ENCODE assay signal across 9 cellular contexts in the genomic region with DNA sequence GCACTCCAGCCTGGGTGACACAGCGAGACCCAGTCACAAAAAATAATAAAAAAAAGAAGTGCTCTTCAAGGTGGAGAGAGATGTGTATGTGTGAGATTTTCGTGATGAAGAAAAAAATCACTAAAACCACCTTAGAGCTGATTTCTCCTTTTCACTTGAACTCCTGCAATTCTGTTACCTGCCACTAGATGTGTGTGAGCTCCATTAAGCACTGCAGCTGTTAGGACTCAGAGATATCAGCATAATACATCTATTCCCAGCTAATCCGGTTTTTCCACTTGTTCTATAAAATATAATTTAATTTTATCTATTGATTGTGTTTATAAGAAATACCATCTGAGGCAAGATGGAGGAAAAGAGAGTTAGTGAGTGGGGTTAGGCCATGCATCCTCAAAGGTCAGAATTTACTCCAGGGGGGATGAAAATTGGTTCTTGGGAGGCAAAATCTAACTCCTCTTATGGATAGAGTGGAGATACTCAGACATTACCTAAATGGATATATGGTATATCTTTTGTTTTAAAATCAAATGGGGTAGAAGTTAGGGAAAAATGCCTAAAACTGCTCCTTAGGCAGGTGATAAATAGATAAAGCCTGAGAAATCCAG.
DNase-seq lines count a peak whose midpoint lies in the region; ATAC-seq, FAIRE-seq and TF ChIP-seq lines count a peak whose summit lies in the region.
"Had no signal": no experiment of that assay in that cellular context is flagged by ENCODE, and none has a peak within 500 bp of the region (broad histone marks: within the 10 kb centered on the region; RNA-seq: fewer than 3 reads in every experiment).

No MANE protein-coding gene starts in this region.

- H3K27ac ChIP-seq in left ventricle myocardium inferior (replicated peaks) (no peak overlapping the region), H1 (ENCODE audit: low read depth, low read length) (no peak overlapping the region), trophoblast cell (ENCODE audit: low read depth, low read length) (no peak overlapping the region)

- H3K79me2 ChIP-seq in H1 (ENCODE audit: control insufficient read depth in 1 of 2, insufficient read depth in 2 of 2, low read length in 2 of 2) (no peaks in the 10 kb centered on the region), trophoblast cell (ENCODE audit: control insufficient read depth, insufficient read depth, low read length, poor library complexity) (no peaks in the 10 kb centered on the region)

- H3K4me3 ChIP-seq in left ventricle myocardium inferior, result no peak overlapping the region
- H3K4me3 ChIP-seq in H1 (ENCODE audit: extremely low read depth in 1 of 4, insufficient read depth in 2 of 4, low read depth in 3 of 4, low read length in 4 of 4), result no peak overlapping the region
- H3K4me3 ChIP-seq in trophoblast cell (ENCODE audit: low read depth, low read length), result no peak overlapping the region

- ATAC-seq in HG02885 (IDR thresholded peaks at IDR 0.05; ENCODE audit: poor library complexity, unreplicated experiment), result peak; percentile 80
- ATAC-seq in effector memory CD8-positive, alpha-beta T cell (replicated peaks), result no peak

- H3K14ac ChIP-seq in H1 (ENCODE audit: insufficient read length), result no peak overlapping the region
- H3K14ac ChIP-seq in trophoblast cell (ENCODE audit: low read length), result no peak overlapping the region

- H3K18ac ChIP-seq in H1 (ENCODE audit: extremely low read depth, low read length) (no peak overlapping the region), trophoblast cell (ENCODE audit: low read length) (no peak overlapping the region)

- peaks cover 15 to 22% of the 10 kb centered on the region in 2 donors for H3K27me3 Mint-ChIP-seq in effector memory CD8-positive, alpha-beta T cell

- peak; percentile 80 for TF ChIP-seq CTCF in left ventricle myocardium inferior (IDR thresholded peaks at IDR 0.05; ENCODE audit: borderline replicate concordance)
- TF ChIP-seq CTCF in H1 (IDR thresholded peaks at IDR 0.05; ENCODE audit: control extremely low read depth in 1 of 3, insufficient read depth in 1 of 3, low read depth in 1 of 3, low read length in 3 of 3), result peak in 2 of 3 experiments; percentile 56 to 71; a peak in 3 of 4 replicates

- H3K27me3 ChIP-seq in left ventricle myocardium inferior (ENCODE audit: low read depth) (peaks cover 47% of the 10 kb centered on the region), H1 (replicated peaks in 1 of 4; ENCODE audit: control insufficient read depth in 3 of 4, extremely low read depth in 1 of 4, insufficient read depth in 3 of 4, low read length in 3 of 4) (peaks cover 0 to 3% (median 0%) of the 10 kb centered on the region in 4 experiments; a peak in 1 of 7 replicates), trophoblast cell (ENCODE audit: insufficient read depth, low read length) (no peaks in the 10 kb centered on the region)

- no peak overlapping the region for H2AFZ ChIP-seq in H1 (ENCODE audit: low read length)
- no peak overlapping the region for H2AFZ ChIP-seq in trophoblast cell (ENCODE audit: insufficient read depth, low read length, poor library complexity)

- no peak overlapping the region for H4K5ac ChIP-seq in H1 (ENCODE audit: insufficient read length, low read depth, low read length)

- H3K79me1 ChIP-seq in H1 (ENCODE audit: low read depth, low read length), result no peaks in the 10 kb centered on the region
- no peaks in the 10 kb centered on the region for H3K79me1 ChIP-seq in trophoblast cell (ENCODE audit: low read length)

- no peak overlapping the region for H2BK15ac ChIP-seq in H1 (ENCODE audit: low read length)

- H4K20me1 ChIP-seq in H1 (replicated peaks in 1 of 2; ENCODE audit: control insufficient read depth in 1 of 2, insufficient read depth in 2 of 2, low read length in 2 of 2), result no peaks in the 10 kb centered on the region

- H2BK120ac ChIP-seq in H1 (replicated peaks; ENCODE audit: low read depth, low read length) (no peak overlapping the region), trophoblast cell (ENCODE audit: insufficient read depth, low read length, poor library complexity) (no peak overlapping the region)

- H2BK5ac ChIP-seq in H1 (ENCODE audit: low read depth, low read length) (no peak overlapping the region), trophoblast cell (ENCODE audit: low read depth, low read length, poor library complexity) (no peak overlapping the region)

- H3K4me2 ChIP-seq in H1 (ENCODE audit: insufficient read depth in 1 of 2, low read depth in 2 of 2, low read length in 2 of 2) (no peak overlapping the region), trophoblast cell (ENCODE audit: low read length) (no peak overlapping the region)

- H2AK5ac ChIP-seq in H1 (ENCODE audit: low read depth, low read length) (no peak overlapping the region), trophoblast cell (ENCODE audit: low read length) (no peak overlapping the region)

- H3K9me3 Mint-ChIP-seq in effector memory CD8-positive, alpha-beta T cell, result no peaks in the 10 kb centered on the region
- H3K9me3 Mint-ChIP-seq: stimulated activated naive CD8-positive, alpha-beta T cell treated with anti-CD3 and anti-CD28 coated beads, Interleukin-15, Interleukin-2, amounts not matched to agents 100 ng/mL and 50 ng/mL, for 24 hours had no signal

- no peak overlapping the region for H4K12ac ChIP-seq in trophoblast cell (ENCODE audit: low read depth, low read length)

- no peak for DNase-seq in left ventricle myocardium inferior
- no peak for DNase-seq in cardiac septum (ENCODE audit: low spot score)
- DNase-seq in NCI-H82 (lab: John Stamatoyannopoulos, UW), result peak; percentile 72
- no peak for DNase-seq in H1 (ENCODE audit: low read depth in 1 of 2, low spot score in 2 of 2)
- peak; percentile 5 to 61 for DNase-seq in trophoblast cell
- DNase-seq in T-helper 9 cell, result no peak
- no peak for DNase-seq in effector memory CD8-positive, alpha-beta T cell

- intact Hi-C loops in left ventricle myocardium inferior (cut with micrococcal nuclease), result no loop called here
- intact Hi-C loops in cardiac septum (cut with DNase I), result no loop called here

- no peak overlapping the region for H3K27ac Mint-ChIP-seq in effector memory CD8-positive, alpha-beta T cell
- H3K27ac Mint-ChIP-seq: stimulated activated naive CD8-positive, alpha-beta T cell treated with anti-CD3 and anti-CD28 coated beads, Interleukin-15, Interleukin-2, amounts not matched to agents 100 ng/mL and 50 ng/mL, for 24 hours had no signal

- H4K8ac ChIP-seq in H1 (ENCODE audit: extremely low read depth, insufficient read depth, low read length) (no peak overlapping the region), trophoblast cell (ENCODE audit: low read depth, low read length) (no peak overlapping the region)

- H2BK20ac ChIP-seq in H1 (ENCODE audit: low read length), result no peak overlapping the region

- H2BK12ac ChIP-seq in H1 (ENCODE audit: low read depth, low read length) (no peak overlapping the region), trophoblast cell (ENCODE audit: low read length) (no peak overlapping the region)

- 54% methylated on average over 3 of the region's 3 CpGs; no CpG with 5 or more reads in 1 of the 2 experiments for whole genome bisulfite sequencing in H1 (ENCODE audit: extremely low coverage in 1 of 2, insufficient coverage in 1 of 2, insufficient read length in 1 of 2, insufficient replicate concordance in 2 of 2, low coverage in 1 of 2, low lambda C conversion rate in 2 of 2, missing lambda C conversion rate in 1 of 2), 2 experiments
- WGBS in trophoblast cell (ENCODE audit: extremely low coverage, insufficient coverage, insufficient read length), result no CpG with 5 or more reads among the region's 3 CpGs

- H3K4ac ChIP-seq in H1 (replicated peaks; ENCODE audit: insufficient read length, low read depth, low read length) (no peak overlapping the region), trophoblast cell (ENCODE audit: low read depth, low read length) (no peak overlapping the region)

- peak; percentile 45 for FAIRE-seq in H1 (lab: Jason Lieb, UNC)

- no peak overlapping the region for H3K9ac ChIP-seq in H1 (replicated peaks in 1 of 4; ENCODE audit: extremely low read depth in 1 of 4, low read depth in 3 of 4, low read length in 3 of 4)
- no peak overlapping the region for H3K9ac ChIP-seq in trophoblast cell (ENCODE audit: low read length)

- CTCF ChIA-PET in H1 (lab: Charles Lee; ENCODE audit: partially characterized antibody), result interaction anchor here (0.5 to 5.1 kb wide), 74 partner anchors 8 to 935 kb away, joined by 3 to 66 read pairs (median 4); no protein-coding TSS in a partner anchor

- H3K36me3 Mint-ChIP-seq in effector memory CD8-positive, alpha-beta T cell (ENCODE audit: insufficient read depth), result no peaks in the 10 kb centered on the region

- no peak for TF ChIP-seq POLR2A in H1 (IDR thresholded peaks at IDR 0.05; ENCODE audit: control extremely low read depth in 1 of 2, low read depth in 2 of 2, low read length in 2 of 2)

- TF ChIP-seq EP300 in H1 (IDR thresholded peaks at IDR 0.05; ENCODE audit: borderline replicate concordance in 1 of 2, low read depth in 2 of 2, low read length in 2 of 2), result no peak

- H3K4me3 Mint-ChIP-seq in effector memory CD8-positive, alpha-beta T cell, result no peak overlapping the region
- H3K4me3 Mint-ChIP-seq: stimulated activated naive CD8-positive, alpha-beta T cell treated with anti-CD3 and anti-CD28 coated beads, Interleukin-15, Interleukin-2, amounts not matched to agents 100 ng/mL and 50 ng/mL, for 24 hours had no signal

- H3K9me3 ChIP-seq in left ventricle myocardium inferior (replicated peaks), result no peaks in the 10 kb centered on the region
- no peaks in the 10 kb centered on the region; a peak in 1 of 4 replicates for H3K9me3 ChIP-seq in H1 (ENCODE audit: insufficient read depth in 2 of 2, low read depth in 1 of 2, low read length in 1 of 2)
- H3K9me3 ChIP-seq in trophoblast cell (ENCODE audit: insufficient read depth, low read depth, low read length), result no peaks in the 10 kb centered on the region

- H3K4me1 ChIP-seq in left ventricle myocardium inferior (peaks cover 2% of the 10 kb centered on the region), H1 (replicated peaks in 1 of 4; ENCODE audit: control insufficient read depth in 3 of 4, insufficient read depth in 4 of 4, low read length in 3 of 4) (peaks cover 3 to 12% (median 7%) of the 10 kb centered on the region in 4 experiments; a peak in 5 of 7 replicates), trophoblast cell (ENCODE audit: control insufficient read depth in 1 of 2, insufficient read depth in 2 of 2, low read length in 2 of 2) (no peaks in the 10 kb centered on the region)

- peak; percentile 76 to 80 for TF ChIP-seq RAD21 in H1 (IDR thresholded peaks at IDR 0.05 in 1 of 2, conservative IDR thresholded peaks at IDR 0.05 in 1 of 2; ENCODE audit: low read depth in 2 of 2, low read length in 2 of 2)

- H3K36me3 ChIP-seq in left ventricle myocardium inferior, result no peaks in the 10 kb centered on the region
- no peaks in the 10 kb centered on the region for H3K36me3 ChIP-seq in H1 (ENCODE audit: control insufficient read depth in 2 of 4, insufficient read depth in 4 of 4, low read length in 3 of 4)
- H3K36me3 ChIP-seq in trophoblast cell (ENCODE audit: control insufficient read depth in 1 of 2, insufficient read depth in 2 of 2, low read length in 2 of 2), result no peaks in the 10 kb centered on the region

- no peak overlapping the region for H4K91ac ChIP-seq in H1 (replicated peaks; ENCODE audit: insufficient read length, low read length)
- H4K91ac ChIP-seq in trophoblast cell (ENCODE audit: low read depth, low read length), result no peak overlapping the region

- H3K4me1 Mint-ChIP-seq in effector memory CD8-positive, alpha-beta T cell (ENCODE audit: low read depth in 2 of 2), result no peaks in the 10 kb centered on the region

- POLR2A ChIA-PET in H1 (lab: Charles Lee; ENCODE audit: partially characterized antibody), result interaction anchor here (0.6 kb wide), 1 partner anchor 159 kb away, joined by 3 read pairs; no protein-coding TSS in a partner anchor

- no peaks in the 10 kb centered on the region; the same call in 1 of the 2 replicates for H3K23me2 ChIP-seq in H1 (ENCODE audit: low read depth, low read length)

- H3K23ac ChIP-seq in H1 (ENCODE audit: insufficient read length) (no peak overlapping the region), trophoblast cell (ENCODE audit: low read length) (no peak overlapping the region)

- H3K56ac ChIP-seq in H1 (replicated peaks; ENCODE audit: insufficient read length, low read depth, low read length), result no peak overlapping the region

Comparison
In these comparisons a context has a peak if more than half of its experiments do, and no peak if none do; other contexts are left out.
1. DNase-seq: peak in NCI-H82 (single experiment) and trophoblast cell (2 of 2); none in left ventricle myocardium inferior (single experiment), cardiac septum (single experiment), H1 (0 of 2), T-helper 9 cell (single experiment) and effector memory CD8-positive, alpha-beta T cell (0 of 3).